2 cellular contexts compared by ENCODE assay signal in the genomic region with DNA sequence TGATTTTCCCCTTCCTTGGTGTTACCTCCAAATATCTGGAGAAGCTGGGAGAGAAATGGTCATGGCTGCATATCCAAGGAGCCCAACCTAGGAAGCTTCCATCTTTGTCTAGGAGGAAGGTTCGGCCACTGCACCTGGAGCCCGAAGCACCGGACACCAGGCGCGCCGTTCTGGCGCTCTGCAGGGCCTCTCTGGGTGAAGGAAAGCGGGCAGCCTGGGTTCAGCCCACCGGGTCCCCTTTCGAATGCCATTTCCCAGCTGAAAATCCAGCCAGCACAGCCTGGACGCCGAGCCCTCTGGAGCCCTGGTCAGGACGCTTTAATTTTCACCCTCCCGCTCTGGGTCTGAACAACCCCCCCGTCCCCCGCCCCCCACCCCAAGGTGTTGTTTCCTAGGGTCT.
TF ChIP-seq lines count a peak whose summit lies in the region.

No MANE protein-coding gene starts in this region.

TF ChIP-seq in SK-N-SH, 30 proteins besides CTCF, POLR2A, EP300 and RAD21 (continued from another document):
- no peak for TF ChIP-seq ZBTB33 (IDR thresholded peaks at IDR 0.05; ENCODE audit: borderline replicate concordance, low read depth)
TF ChIP-seq in SK-N-SH: peak in this region for 0.

TF ChIP-seq in SK-N-SH treated with all-trans-retinoic acid at 6 μM for 48 hours, 23 proteins besides CTCF, POLR2A, EP300 and RAD21 (continued from another document):
- TF ChIP-seq, protein P1, sequence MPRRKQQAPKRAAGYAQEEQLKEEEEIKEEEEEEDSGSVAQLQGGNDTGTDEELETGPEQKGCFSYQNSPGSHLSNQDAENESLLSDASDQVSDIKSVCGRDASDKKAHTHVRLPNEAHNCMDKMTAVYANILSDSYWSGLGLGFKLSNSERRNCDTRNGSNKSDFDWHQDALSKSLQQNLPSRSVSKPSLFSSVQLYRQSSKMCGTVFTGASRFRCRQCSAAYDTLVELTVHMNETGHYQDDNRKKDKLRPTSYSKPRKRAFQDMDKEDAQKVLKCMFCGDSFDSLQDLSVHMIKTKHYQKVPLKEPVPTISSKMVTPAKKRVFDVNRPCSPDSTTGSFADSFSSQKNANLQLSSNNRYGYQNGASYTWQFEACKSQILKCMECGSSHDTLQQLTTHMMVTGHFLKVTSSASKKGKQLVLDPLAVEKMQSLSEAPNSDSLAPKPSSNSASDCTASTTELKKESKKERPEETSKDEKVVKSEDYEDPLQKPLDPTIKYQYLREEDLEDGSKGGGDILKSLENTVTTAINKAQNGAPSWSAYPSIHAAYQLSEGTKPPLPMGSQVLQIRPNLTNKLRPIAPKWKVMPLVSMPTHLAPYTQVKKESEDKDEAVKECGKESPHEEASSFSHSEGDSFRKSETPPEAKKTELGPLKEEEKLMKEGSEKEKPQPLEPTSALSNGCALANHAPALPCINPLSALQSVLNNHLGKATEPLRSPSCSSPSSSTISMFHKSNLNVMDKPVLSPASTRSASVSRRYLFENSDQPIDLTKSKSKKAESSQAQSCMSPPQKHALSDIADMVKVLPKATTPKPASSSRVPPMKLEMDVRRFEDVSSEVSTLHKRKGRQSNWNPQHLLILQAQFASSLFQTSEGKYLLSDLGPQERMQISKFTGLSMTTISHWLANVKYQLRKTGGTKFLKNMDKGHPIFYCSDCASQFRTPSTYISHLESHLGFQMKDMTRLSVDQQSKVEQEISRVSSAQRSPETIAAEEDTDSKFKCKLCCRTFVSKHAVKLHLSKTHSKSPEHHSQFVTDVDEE (CRISPR knock-in tag; IDR thresholded peaks at IDR 0.05) = no peak
- TF ChIP-seq OSR1 (CRISPR knock-in tag; IDR thresholded peaks at IDR 0.05) (no peak), RARB (CRISPR knock-in tag; IDR thresholded peaks at IDR 0.05) (no peak), POU6F1 (CRISPR knock-in tag; IDR thresholded peaks at IDR 0.05; ENCODE audit: borderline replicate concordance, low read depth) (no peak), ZC3H10 (CRISPR knock-in tag; IDR thresholded peaks at IDR 0.05) (no peak), ESRRG (CRISPR knock-in tag; IDR thresholded peaks at IDR 0.05) (no peak), CSRNP3 (CRISPR knock-in tag; IDR thresholded peaks at IDR 0.05) (no peak), ZFP3 (CRISPR knock-in tag; IDR thresholded peaks at IDR 0.05) (no peak)
- TF ChIP-seq, protein P2, sequence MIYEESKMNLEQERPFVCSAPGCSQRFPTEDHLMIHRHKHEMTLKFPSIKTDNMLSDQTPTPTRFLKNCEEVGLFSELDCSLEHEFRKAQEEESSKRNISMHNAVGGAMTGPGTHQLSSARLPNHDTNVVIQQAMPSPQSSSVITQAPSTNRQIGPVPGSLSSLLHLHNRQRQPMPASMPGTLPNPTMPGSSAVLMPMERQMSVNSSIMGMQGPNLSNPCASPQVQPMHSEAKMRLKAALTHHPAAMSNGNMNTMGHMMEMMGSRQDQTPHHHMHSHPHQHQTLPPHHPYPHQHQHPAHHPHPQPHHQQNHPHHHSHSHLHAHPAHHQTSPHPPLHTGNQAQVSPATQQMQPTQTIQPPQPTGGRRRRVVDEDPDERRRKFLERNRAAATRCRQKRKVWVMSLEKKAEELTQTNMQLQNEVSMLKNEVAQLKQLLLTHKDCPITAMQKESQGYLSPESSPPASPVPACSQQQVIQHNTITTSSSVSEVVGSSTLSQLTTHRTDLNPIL (CRISPR knock-in tag; IDR thresholded peaks at IDR 0.05; ENCODE audit: low read depth) = no peak
